35 cellular contexts compared by ENCODE assay signal in the genomic region with DNA sequence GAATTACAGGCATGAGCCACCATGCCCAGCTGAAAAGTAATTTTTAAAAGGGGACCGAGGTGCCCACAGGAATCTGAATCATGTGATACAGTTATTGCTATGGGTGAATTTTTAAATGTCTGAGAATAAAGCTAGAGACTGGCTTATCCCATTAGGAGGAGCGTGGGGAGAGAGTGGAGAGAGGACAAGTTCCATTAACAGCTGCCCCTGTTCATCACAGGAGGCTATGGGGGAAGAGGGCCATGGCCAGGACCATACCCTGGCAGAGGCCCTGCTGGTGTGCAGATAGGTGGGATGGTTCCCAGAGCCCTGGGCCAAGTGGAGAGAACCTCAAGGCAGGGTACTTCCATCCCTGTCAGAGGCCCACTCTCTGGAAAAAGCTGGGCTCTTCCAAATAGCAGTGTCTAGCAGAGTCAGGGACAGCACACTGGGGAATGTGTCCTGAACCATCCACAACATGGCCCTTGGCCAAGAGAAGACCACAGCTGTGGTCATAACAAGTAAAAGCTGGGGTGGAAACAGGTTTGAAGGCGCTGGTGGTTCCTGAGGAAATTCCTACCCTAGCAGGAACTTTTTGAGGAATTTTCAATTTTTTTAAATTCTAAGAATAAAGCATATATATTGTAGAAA. TPM values are rescaled to one million over a fixed set of nuclear protein-coding genes. Genes with fewer than 3 reads are reported as not detected.
"Had no signal": no experiment of that assay in that cellular context is flagged by ENCODE, and none has a peak within 500 bp of the region (broad histone marks: within the 10 kb centered on the region; RNA-seq: fewer than 3 reads in every experiment).

No MANE protein-coding gene starts in this region.

- H3K27me3 Mint-ChIP-seq: activated B cell treated with CpG ODN at 0.5 μM for 24 hours; activated CD4-positive, alpha-beta memory T cell treated with anti-CD3 and anti-CD28 coated beads for 36 hours; activated CD4-positive, alpha-beta T cell treated with anti-CD3 and anti-CD28 coated beads, Interleukin-2, amount 10 ng/mL, durations not matched to agents 24 days and 14 days; activated CD8-positive, alpha-beta T cell treated with anti-CD3 and anti-CD28 coated beads for 36 hours; activated naive CD4-positive, alpha-beta T cell treated with anti-CD3 and anti-CD28 coated beads, Interleukin-2, amount 10 ng/mL, durations not matched to agents 7 days and 5 days; activated naive CD4-positive, alpha-beta T cell treated with anti-CD3 and anti-CD28 coated beads, Interleukin-2, amount 50 U/mL, for 24 hours; activated naive CD8-positive, alpha-beta T cell; activated naive CD8-positive, alpha-beta T cell treated with anti-CD3 and anti-CD28 coated beads, Interleukin-2, amount 10 ng/mL, durations not matched to agents 7 days and 5 days; activated naive CD8-positive, alpha-beta T cell treated with anti-CD3 and anti-CD28 coated beads, Interleukin-2, amount 50 U/mL, for 24 hours; activated T-helper 17 cell treated with anti-CD3 and anti-CD28 coated beads, Interleukin-2, amount 50 U/mL, for 72 hours; brain; central memory CD8-positive, alpha-beta T cell; T-cell had no signal

- DNase-seq: activated B cell treated with CpG ODN at 0.5 μM for 24 hours; activated CD4-positive, alpha-beta memory T cell treated with anti-CD3 and anti-CD28 coated beads for 36 hours; activated CD4-positive, alpha-beta T cell treated with anti-CD3 and anti-CD28 coated beads for 4 hours; activated CD4-positive, alpha-beta T cell treated with anti-CD3 and anti-CD28 coated beads, Interleukin-2, amount 10 ng/mL, durations not matched to agents 24 days and 14 days; activated CD4-positive, alpha-beta T cell treated with anti-CD3 and anti-CD28 coated beads, Interleukin-2, amount 50 U/mL, for 1 hour; activated CD4-positive, alpha-beta T cell treated with anti-CD3 and anti-CD28 coated beads, Interleukin-2, amount 50 U/mL, for 4 hours; activated CD4-positive, CD25-positive, alpha-beta regulatory T cell treated with anti-CD3 and anti-CD28 coated beads, Interleukin-2, amount 50 U/mL, for 72 hours; activated CD8-positive, alpha-beta memory T cell treated with anti-CD3 and anti-CD28 coated beads, Interleukin-2, amount 50 U/mL, for 4 hours; activated CD8-positive, alpha-beta T cell treated with anti-CD3 and anti-CD28 coated beads for 36 hours; activated effector memory CD4-positive, alpha-beta T cell treated with anti-CD3 and anti-CD28 coated beads, Interleukin-2, amount 50 U/mL, for 16 hours; activated gamma-delta T cell treated with Interleukin-2 at 50 U/mL for 16 hours; activated naive CD4-positive, alpha-beta T cell; activated naive CD4-positive, alpha-beta T cell treated with anti-CD3 and anti-CD28 coated beads, Interleukin-2, amount 10 ng/mL, durations not matched to agents 7 days and 5 days; activated naive CD8-positive, alpha-beta T cell treated with anti-CD3 and anti-CD28 coated beads, Interleukin-2, amount 10 ng/mL, durations not matched to agents 7 days and 5 days; activated naive CD8-positive, alpha-beta T cell treated with anti-CD3 and anti-CD28 coated beads, Interleukin-2, amount 50 U/mL, for 24 hours; activated T-cell treated with anti-CD3 and anti-CD28 coated beads for 4 hours; activated T-cell treated with anti-CD3 and anti-CD28 coated beads, Interleukin-2, amount 50 U/mL, for 1 hour; activated T-cell treated with anti-CD3 and anti-CD28 coated beads, Interleukin-2, amount 50 U/mL, for 4 hours; activated T-cell treated with anti-CD3 and anti-CD28 coated beads, Interleukin-2, amount 50 U/mL, for 72 hours; amygdala; anterior cingulate cortex; caudate nucleus; T-cell; T-helper 2 cell; T-helper 9 cell had no signal

- H3K9me3 ChIP-seq: ascending aorta had no signal

- H3K4me3 ChIP-seq: ascending aorta, cardiac muscle cell had no signal

- H3K4me1 Mint-ChIP-seq: activated CD4-positive, alpha-beta T cell treated with anti-CD3 and anti-CD28 coated beads, Interleukin-2, amount 10 ng/mL, durations not matched to agents 24 days and 14 days; activated naive CD4-positive, alpha-beta T cell treated with anti-CD3 and anti-CD28 coated beads, Interleukin-2, amount 10 ng/mL, durations not matched to agents 7 days and 5 days; activated naive CD4-positive, alpha-beta T cell treated with anti-CD3 and anti-CD28 coated beads, Interleukin-2, amount 50 U/mL, for 24 hours; activated naive CD8-positive, alpha-beta T cell treated with anti-CD3 and anti-CD28 coated beads, Interleukin-2, amount 50 U/mL, for 24 hours; activated T-helper 17 cell treated with anti-CD3 and anti-CD28 coated beads, Interleukin-2, amount 50 U/mL, for 72 hours; brain; central memory CD8-positive, alpha-beta T cell; T-cell had no signal

- H3K27ac Mint-ChIP-seq: activated B cell treated with CpG ODN at 0.5 μM for 24 hours; activated CD4-positive, alpha-beta memory T cell treated with anti-CD3 and anti-CD28 coated beads for 36 hours; activated CD4-positive, alpha-beta T cell treated with anti-CD3 and anti-CD28 coated beads, Interleukin-2, amount 10 ng/mL, durations not matched to agents 24 days and 14 days; activated CD8-positive, alpha-beta T cell treated with anti-CD3 and anti-CD28 coated beads for 36 hours; activated naive CD4-positive, alpha-beta T cell treated with anti-CD3 and anti-CD28 coated beads, Interleukin-2, amount 10 ng/mL, durations not matched to agents 7 days and 5 days; activated naive CD4-positive, alpha-beta T cell treated with anti-CD3 and anti-CD28 coated beads, Interleukin-2, amount 50 U/mL, for 24 hours; activated naive CD8-positive, alpha-beta T cell; activated naive CD8-positive, alpha-beta T cell treated with anti-CD3 and anti-CD28 coated beads, Interleukin-2, amount 10 ng/mL, durations not matched to agents 7 days and 5 days; activated naive CD8-positive, alpha-beta T cell treated with anti-CD3 and anti-CD28 coated beads, Interleukin-2, amount 50 U/mL, for 24 hours; activated T-cell treated with anti-CD3 and anti-CD28 coated beads, Interleukin-2, amount 50 U/mL, for 72 hours; activated T-helper 1 cell treated with anti-CD3 and anti-CD28 coated beads, Interleukin-12 subunit alpha, Interleukin-12 subunit beta, Interleukin-2, Interleukin-4 antibody, amounts not matched to agents 30 ng/mL and 10 ng/mL and 1 ng/mL, durations not matched to agents 14 hours and 24 hours and 36 hours; activated T-helper 17 cell treated with anti-CD3 and anti-CD28 coated beads, Interleukin-2, amount 50 U/mL, for 72 hours; brain; T-cell; T-helper 2 cell treated with Interferon-gamma antibody and Interleukin-4, amounts not matched to agents 5 μg/mL and 100 μg/mL, for 36 hours had no signal

- H3K27ac ChIP-seq: ascending aorta, cardiac muscle cell, VCaP had no signal

- H3K4me1 ChIP-seq: ascending aorta had no signal

- H3K36me3 ChIP-seq: ascending aorta, cardiac muscle cell had no signal

- H3K36me3 Mint-ChIP-seq: activated CD4-positive, alpha-beta memory T cell treated with anti-CD3 and anti-CD28 coated beads for 36 hours; activated naive CD4-positive, alpha-beta T cell treated with anti-CD3 and anti-CD28 coated beads, Interleukin-2, amount 10 ng/mL, durations not matched to agents 7 days and 5 days; brain had no signal

- H3K4me3 Mint-ChIP-seq: activated B cell treated with CpG ODN at 0.5 μM for 24 hours; activated CD4-positive, alpha-beta memory T cell treated with anti-CD3 and anti-CD28 coated beads for 36 hours; activated CD4-positive, alpha-beta T cell treated with anti-CD3 and anti-CD28 coated beads, Interleukin-2, amount 10 ng/mL, durations not matched to agents 24 days and 14 days; activated CD8-positive, alpha-beta T cell treated with anti-CD3 and anti-CD28 coated beads for 36 hours; activated naive CD4-positive, alpha-beta T cell treated with anti-CD3 and anti-CD28 coated beads, Interleukin-2, amount 10 ng/mL, durations not matched to agents 7 days and 5 days; activated naive CD4-positive, alpha-beta T cell treated with anti-CD3 and anti-CD28 coated beads, Interleukin-2, amount 50 U/mL, for 24 hours; activated naive CD8-positive, alpha-beta T cell; activated naive CD8-positive, alpha-beta T cell treated with anti-CD3 and anti-CD28 coated beads, Interleukin-2, amount 10 ng/mL, durations not matched to agents 7 days and 5 days; activated naive CD8-positive, alpha-beta T cell treated with anti-CD3 and anti-CD28 coated beads, Interleukin-2, amount 50 U/mL, for 24 hours; activated T-cell treated with anti-CD3 and anti-CD28 coated beads, Interleukin-2, amount 50 U/mL, for 4 hours; activated T-cell treated with anti-CD3 and anti-CD28 coated beads, Interleukin-2, amount 50 U/mL, for 72 hours; activated T-helper 1 cell treated with anti-CD3 and anti-CD28 coated beads, Interleukin-12 subunit alpha, Interleukin-12 subunit beta, Interleukin-2, Interleukin-4 antibody, amounts not matched to agents 30 ng/mL and 10 ng/mL and 1 ng/mL, durations not matched to agents 14 hours and 24 hours and 36 hours; activated T-helper 17 cell treated with anti-CD3 and anti-CD28 coated beads, Interleukin-2, amount 50 U/mL, for 72 hours; brain; central memory CD8-positive, alpha-beta T cell; T-cell; T-helper 2 cell treated with Interferon-gamma antibody and Interleukin-4, amounts not matched to agents 5 μg/mL and 100 μg/mL, for 36 hours had no signal

- ATAC-seq: activated CD8-positive, alpha-beta T cell treated with anti-CD3 and anti-CD28 coated beads for 36 hours; activated naive CD8-positive, alpha-beta T cell treated with anti-CD3 and anti-CD28 coated beads, Interleukin-2, amount 50 U/mL, for 24 hours; activated T-cell treated with anti-CD3 and anti-CD28 coated beads, Interleukin-2, amount 50 U/mL, for 4 hours; activated T-cell treated with anti-CD3 and anti-CD28 coated beads, Interleukin-2, amount 50 U/mL, for 72 hours; activated T-helper 17 cell treated with anti-CD3 and anti-CD28 coated beads, Interleukin-2, amount 50 U/mL, for 72 hours; T-cell had no signal

- H3K27me3 ChIP-seq: ascending aorta, cardiac muscle cell had no signal

RNA-seq across cellular contexts. Expression of a gene that starts 48.0 kb away (rescaled TPM):
- total RNA-seq: activated CD4-positive, alpha-beta T cell treated with anti-CD3 and anti-CD28 coated beads, Interleukin-2, amount 10 ng/mL, durations not matched to agents 24 days and 14 days; ascending aorta had no signal
